9 cellular contexts compared by ENCODE assay signal in the genomic region with DNA sequence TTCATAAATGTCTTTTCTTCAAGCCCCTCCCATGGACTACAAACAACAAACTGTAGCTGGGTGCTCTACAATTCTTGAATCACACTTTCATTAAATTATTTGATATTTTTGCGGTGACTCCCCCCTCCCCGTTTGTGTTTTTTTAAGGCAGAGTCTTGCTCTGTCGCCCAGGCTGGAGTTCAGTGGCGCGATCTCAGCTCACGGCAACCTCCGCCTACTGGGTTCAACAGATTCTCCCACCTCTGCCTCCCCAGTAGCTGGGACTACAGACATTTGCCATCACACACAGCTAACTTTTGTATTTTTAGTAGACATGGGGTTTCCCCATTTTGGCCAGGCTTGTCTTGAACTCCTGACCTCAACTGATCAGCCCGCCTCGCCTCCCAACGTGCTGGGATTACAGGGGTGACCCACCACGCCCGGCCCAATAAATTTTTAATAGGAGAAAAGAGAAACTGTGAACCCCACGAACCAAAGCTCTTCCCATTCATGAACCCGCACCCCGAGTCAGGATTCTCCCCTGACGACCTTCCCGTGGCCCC. TPM values are rescaled to one million over a fixed set of nuclear protein-coding genes. Genes with fewer than 3 reads are reported as not detected.
DNase-seq lines count a peak whose midpoint lies in the region; ATAC-seq, FAIRE-seq and TF ChIP-seq lines count a peak whose summit lies in the region.
"Had no signal": no experiment of that assay in that cellular context is flagged by ENCODE, and none has a peak within 500 bp of the region (broad histone marks: within the 10 kb centered on the region; RNA-seq: fewer than 3 reads in every experiment).

No MANE protein-coding gene starts in this region.

- TF ChIP-seq CTCF in cardiac muscle cell (IDR thresholded peaks at IDR 0.05; ENCODE audit: low read depth, low read length), result no peak
- TF ChIP-seq CTCF in astrocyte (IDR thresholded peaks at IDR 0.05; ENCODE audit: insufficient read depth, low read depth, low read length), result no peak
- TF ChIP-seq CTCF in lung (IDR thresholded peaks at IDR 0.05; ENCODE audit: control extremely low read depth, extremely low read depth), result no peak

- H3K4me2 ChIP-seq in astrocyte (ENCODE audit: low read length), result peak overlapping the region; percentile 87

- peaks cover 55% of the 10 kb centered on the region for H3K79me2 ChIP-seq in astrocyte (ENCODE audit: insufficient read depth, low read length)

- H3K36me3 Mint-ChIP-seq in astrocyte (ENCODE audit: low read depth, unreplicated experiment), result peaks cover 42% of the 10 kb centered on the region

- H3K4me3 ChIP-seq in cardiac muscle cell, result peak overlapping the region; percentile 89
- H3K4me3 ChIP-seq in astrocyte (ENCODE audit: insufficient read depth, low read depth, low read length), result peak overlapping the region; percentile 89
- peak overlapping the region; percentile 61 for H3K4me3 ChIP-seq in lung
- peak overlapping the region; percentile 70 for H3K4me3 ChIP-seq in urinary bladder (ENCODE audit: low read depth, low read length)

- DNase-seq in cardiac muscle cell (ENCODE audit: low read depth in 1 of 2, low spot score in 1 of 2), result peak; percentile 1 to 3
- no peak for DNase-seq in Right ventricle myocardium inferior (ENCODE audit: missing footprints)
- DNase-seq in astrocyte (ENCODE audit: low read depth), result no peak
- DNase-seq in lung (ENCODE audit: low spot score), result no peak
- DNase-seq in NCI-H1048 (lab: John Stamatoyannopoulos, UW), result no peak
- DNase-seq in retina, result no peak

- H3K9me3 ChIP-seq in cardiac muscle cell (ENCODE audit: low read depth) (no peaks in the 10 kb centered on the region), astrocyte (ENCODE audit: insufficient read depth, low read depth, low read length) (peaks cover 14% of the 10 kb centered on the region), lung (ENCODE audit: control insufficient read depth in 2 of 2, insufficient read depth in 1 of 2, low read length in 1 of 2) (peaks cover 0 to 7% of the 10 kb centered on the region in 2 donors)

- H3K4me1 ChIP-seq in cardiac muscle cell (ENCODE audit: low read depth) (no peaks in the 10 kb centered on the region), astrocyte (ENCODE audit: insufficient read depth, low read length) (no peaks in the 10 kb centered on the region), lung (ENCODE audit: control insufficient read depth in 2 of 2, insufficient read depth in 2 of 2, low read length in 2 of 2) (peaks cover 0 to 4% of the 10 kb centered on the region in 2 donors), urinary bladder (ENCODE audit: insufficient read depth) (no peaks in the 10 kb centered on the region)

- no peaks in the 10 kb centered on the region for H3K27me3 Mint-ChIP-seq in astrocyte (ENCODE audit: low read depth, unreplicated experiment)

- H2AFZ ChIP-seq in astrocyte (ENCODE audit: low read depth, low read length), result peak overlapping the region; percentile 100

- peaks cover 4% of the 10 kb centered on the region for H4K20me1 ChIP-seq in astrocyte (ENCODE audit: insufficient read depth, low read length)

- no peak for FAIRE-seq in astrocyte (lab: Jason Lieb, UNC)
- FAIRE-seq: G401.6 had no signal

- H3K27me3 ChIP-seq in cardiac muscle cell (no peaks in the 10 kb centered on the region), astrocyte (ENCODE audit: insufficient read depth, low read length) (no peaks in the 10 kb centered on the region), lung (ENCODE audit: control insufficient read depth, insufficient read depth) (no peaks in the 10 kb centered on the region)

- H3K4me1 Mint-ChIP-seq in astrocyte (ENCODE audit: low read depth, unreplicated experiment), result no peaks in the 10 kb centered on the region

- intact Hi-C loops in Right ventricle myocardium inferior (cut with DNase I), result loop anchor here (2.0 to 5.0 kb wide), 4 partner anchors 44 to 159 kb away; partner anchors contain the start of genes ATP13A1, ZNF253 and ZNF93

- H3K27ac ChIP-seq in cardiac muscle cell (peak overlapping the region; percentile 98), astrocyte (ENCODE audit: low read depth, low read length) (peak overlapping the region; percentile 94), lung (ENCODE audit: low read depth in 1 of 2, low read length in 1 of 2) (peak overlapping the region; percentile 89 to 100), urinary bladder (ENCODE audit: low read depth) (peak overlapping the region; percentile 99)

- 12 to 16% methylated on average over 17 of the region's 17 CpGs for WGBS in lung, 2 donors
- 7% methylated on average over 17 of the region's 17 CpGs for WGBS in urinary bladder

- H3K9me3 Mint-ChIP-seq in astrocyte (ENCODE audit: unreplicated experiment), result peaks cover 48% of the 10 kb centered on the region

- peak overlapping the region; percentile 97 for H3K27ac Mint-ChIP-seq in astrocyte (ENCODE audit: unreplicated experiment)

- peaks cover 6% of the 10 kb centered on the region for H3K36me3 ChIP-seq in cardiac muscle cell
- no peaks in the 10 kb centered on the region for H3K36me3 ChIP-seq in astrocyte (ENCODE audit: insufficient read depth, low read length)
- H3K36me3 ChIP-seq in lung (ENCODE audit: control insufficient read depth in 2 of 2, insufficient read depth in 2 of 2, low read length in 2 of 2), result peaks cover 0 to 1% of the 10 kb centered on the region in 2 donors
- no peaks in the 10 kb centered on the region for H3K36me3 ChIP-seq in urinary bladder (ENCODE audit: insufficient read depth)

- peak overlapping the region; percentile 98 for H3K4me3 Mint-ChIP-seq in astrocyte (ENCODE audit: unreplicated experiment)

- H3K9ac ChIP-seq in astrocyte (ENCODE audit: low read length), result peak overlapping the region; percentile 95

- ATAC-seq in Right ventricle myocardium inferior, result no peak
- no peak for ATAC-seq in lung (ENCODE audit: insufficient read depth, low FRiP score)
- no peak for ATAC-seq in GM21515 (IDR thresholded peaks at IDR 0.05; ENCODE audit: unreplicated experiment)

RNA-seq across cellular contexts. Expression of gene ZNF506, which starts 0.7 kb away (rescaled TPM):
- total RNA-seq in cardiac muscle cell (49.9 and 55.0 TPM in 2 replicates), Right ventricle myocardium inferior (9.8 TPM), astrocyte (12.3 and 12.9 TPM in 2 replicates), lung (10 to 100 TPM; 18.8 to 59.4 TPM), urinary bladder (71.4 TPM)
- polyA plus RNA-seq in cardiac muscle cell (9.3 and 18.0 TPM in 2 replicates), lung (1 to 10 TPM; 4.6 to 5.5 TPM), urinary bladder (8.8 TPM)

RNA-seq across cellular contexts. Expression of gene ZNF253, which starts 44.8 kb away (rescaled TPM):
- 16.9 and 19.2 TPM in 2 replicates for total RNA-seq in cardiac muscle cell
- 24.8 and 26.7 TPM in 2 replicates for polyA plus RNA-seq in cardiac muscle cell
- 11.3 TPM for total RNA-seq in Right ventricle myocardium inferior
- 7.6 and 11.1 TPM in 2 replicates for total RNA-seq in astrocyte
- total RNA-seq in lung, result 10 to 100 TPM in 1 of 2 donors, 1 to 10 TPM in 1; 6.1 to 13.5 TPM
- polyA plus RNA-seq in lung, result 1 to 10 TPM; 2.7 to 3.5 TPM
- 17.9 TPM for total RNA-seq in urinary bladder
- polyA plus RNA-seq in urinary bladder, result 4.2 TPM

Comparison
In these comparisons a context has a peak if more than half of its experiments do, and no peak if none do; other contexts are left out.
1. DNase-seq: peak in cardiac muscle cell (2 of 2); none in Right ventricle myocardium inferior (single experiment), astrocyte (single experiment), lung (single experiment), NCI-H1048 (single experiment) and retina (single experiment).
2. Peak in every context shown above with its lines, with median percentiles within 50 percentile points of each other: H3K27ac ChIP-seq and H3K4me3 ChIP-seq.